In genomic region chr10:95237376-95238170, GRCh38 we compare ENCODE assay signal across 1 cellular context.
TF ChIP-seq lines count a peak whose summit lies in the region.

No MANE protein-coding gene starts in this region.

TF ChIP-seq in HCT116, 20 proteins besides CTCF, POLR2A, EP300 and RAD21 (continued from another document):
- TF ChIP-seq ZBTB33 (IDR thresholded peaks at IDR 0.05; ENCODE audit: extremely low read depth, insufficient replicate concordance, low read length): no peak
- TF ChIP-seq MAX (IDR thresholded peaks at IDR 0.05): no peak
- TF ChIP-seq CEBPB (IDR thresholded peaks at IDR 0.05; ENCODE audit: low read depth): no peak
- no peak for TF ChIP-seq YY1 (IDR thresholded peaks at IDR 0.05; ENCODE audit: extremely low read depth, insufficient replicate concordance, low read depth, low read length)
- no peak for TF ChIP-seq TCF7L2 (IDR thresholded peaks at IDR 0.05; ENCODE audit: borderline replicate concordance, extremely low read depth, insufficient read depth, insufficient read length)
- no peak for TF ChIP-seq ZNF274 (IDR thresholded peaks at IDR 0.05; ENCODE audit: low read depth, low read length)
- TF ChIP-seq ZFX (IDR thresholded peaks at IDR 0.05): no peak
- TF ChIP-seq POLR2AphosphoS5 (IDR thresholded peaks at IDR 0.05; ENCODE audit: low read depth, low read length): no peak
- no peak for TF ChIP-seq SIN3A (IDR thresholded peaks at IDR 0.05; ENCODE audit: low read depth)
- TF ChIP-seq EGR1 (IDR thresholded peaks at IDR 0.05; ENCODE audit: low read depth): no peak
